21 cellular contexts compared by ENCODE assay signal in the genomic region with DNA sequence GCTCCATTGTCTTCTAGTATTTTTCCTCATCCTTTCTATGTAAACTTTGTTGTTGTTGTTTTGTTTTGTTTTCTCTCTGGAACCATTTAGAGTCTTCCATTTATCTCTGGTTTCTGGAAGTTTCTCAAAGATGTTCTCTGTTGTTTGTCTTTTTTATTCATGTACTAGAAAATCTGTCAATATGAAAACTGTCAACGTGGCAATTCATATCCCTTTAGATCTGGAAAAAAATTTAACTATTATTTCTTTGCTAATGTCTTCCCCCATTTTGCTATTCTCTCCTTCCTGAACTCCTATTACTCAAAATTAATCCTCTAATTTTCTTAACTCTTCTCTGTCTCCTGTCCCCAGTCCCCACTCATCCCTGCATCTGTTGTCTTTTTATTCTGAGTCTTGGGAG. TPM values are rescaled to one million over a fixed set of nuclear protein-coding genes. Genes with fewer than 3 reads are reported as not detected.
A peak's percentile ranks its signal among the peaks of the same experiment; 100 is the strongest.
DNase-seq lines count a peak whose midpoint lies in the region; ATAC-seq, FAIRE-seq and TF ChIP-seq lines count a peak whose summit lies in the region.
"Had no signal": no experiment of that assay in that cellular context is flagged by ENCODE, and none has a peak within 500 bp of the region (broad histone marks: within the 10 kb centered on the region; RNA-seq: fewer than 3 reads in every experiment).

No MANE protein-coding gene starts in this region.

- H3K56ac ChIP-seq in IMR-90 (ENCODE audit: extremely low read depth, insufficient read depth, low read length) = no peak overlapping the region

- TF ChIP-seq CTCF in A549 (IDR thresholded peaks at IDR 0.05) (no peak), IMR-90 (conservative IDR thresholded peaks at IDR 0.05; ENCODE audit: low read depth, low read length) (no peak), WERI-Rb-1 (IDR thresholded peaks at IDR 0.05; ENCODE audit: low read depth, low read length) (no peak), lower leg skin (IDR thresholded peaks at IDR 0.05) (no peak), osteocyte (IDR thresholded peaks at IDR 0.05) (no peak)

- no peak overlapping the region for H2AFZ ChIP-seq in IMR-90 (replicated peaks; ENCODE audit: low read length, poor library complexity)

- ATAC-seq in A549 (no peak), IMR-90 (ENCODE audit: low read depth) (no peak)

- H3K79me1 ChIP-seq in IMR-90 (ENCODE audit: low read depth in 1 of 2, low read length in 2 of 2) = no peaks in the 10 kb centered on the region

- H2BK5ac ChIP-seq in IMR-90 (ENCODE audit: low read depth, low read length, poor library complexity, severe bottlenecking) = no peak overlapping the region

- no peaks in the 10 kb centered on the region for H3K9me1 ChIP-seq in IMR-90 (ENCODE audit: insufficient read depth, low read length)

- TF ChIP-seq RAD21 in A549 (conservative IDR thresholded peaks at IDR 0.05 in 1 of 2, IDR thresholded peaks at IDR 0.05 in 1 of 2) = no peak
- no peak for TF ChIP-seq RAD21 in IMR-90 (IDR thresholded peaks at IDR 0.05; ENCODE audit: low read length)

- H3K27ac ChIP-seq in A549 (no peak overlapping the region), IMR-90 (ENCODE audit: insufficient read depth, low read length) (no peak overlapping the region), WERI-Rb-1 (peak overlapping the region; percentile 57)

- TF ChIP-seq POLR2A in A549 (IDR thresholded peaks at IDR 0.05; ENCODE audit: low read length) (no peak), IMR-90 (IDR thresholded peaks at IDR 0.05; ENCODE audit: low read depth, low read length) (no peak), lower leg skin (IDR thresholded peaks at IDR 0.05) (no peak)

- H3K9me3 Mint-ChIP-seq in osteocyte (ENCODE audit: unreplicated experiment) = no peaks in the 10 kb centered on the region
- H3K9me3 Mint-ChIP-seq: HFFc6 had no signal

- H3K36me3 Mint-ChIP-seq in osteocyte (ENCODE audit: unreplicated experiment) = no peaks in the 10 kb centered on the region
- H3K36me3 Mint-ChIP-seq: CD4-positive, alpha-beta memory T cell had no signal

- H3K18ac ChIP-seq in IMR-90 (ENCODE audit: low read depth, low read length) = no peak overlapping the region

- H3K4me1 ChIP-seq in A549 = no peaks in the 10 kb centered on the region
- no peaks in the 10 kb centered on the region for H3K4me1 ChIP-seq in IMR-90 (ENCODE audit: control insufficient read depth, insufficient read depth, low read length)
- H3K4me1 ChIP-seq: HAP-1 had no signal

- no peak overlapping the region for H4K8ac ChIP-seq in IMR-90 (ENCODE audit: low read depth in 2 of 2, low read length in 2 of 2)

- no peak for DNase-seq in A549 (ENCODE audit: low read depth in 1 of 2, low spot score in 1 of 2)
- no peak for DNase-seq in IMR-90
- DNase-seq in WERI-Rb-1 = no peak
- no peak for DNase-seq in effector CD4-positive, alpha-beta T cell
- DNase-seq in lower leg skin (ENCODE audit: low spot score in 2 of 2) = no peak
- no peak for DNase-seq in osteocyte (ENCODE audit: extremely low spot score, unreplicated experiment)
- DNase-seq: 8988T; C1 segment of cervical spinal cord; Calu3; CD4-positive, alpha-beta memory T cell; COR-L47; DMS153; DND-41; GOT3; HFFc6 had no signal

- no peaks in the 10 kb centered on the region for H3K4me1 Mint-ChIP-seq in osteocyte (ENCODE audit: unreplicated experiment)

- H2BK15ac ChIP-seq in IMR-90 (ENCODE audit: low read depth, low read length) = no peak overlapping the region

- H3K4me2 ChIP-seq in A549 = no peak overlapping the region
- H3K4me2 ChIP-seq in IMR-90 (ENCODE audit: low read depth, low read length) = no peak overlapping the region

- no peak overlapping the region for H4K91ac ChIP-seq in IMR-90 (ENCODE audit: insufficient read depth, low read depth, low read length)

- H3K36me3 ChIP-seq in IMR-90 (ENCODE audit: control insufficient read depth, insufficient read depth, low read length) (no peaks in the 10 kb centered on the region), WERI-Rb-1 (no peaks in the 10 kb centered on the region)
- H3K36me3 ChIP-seq: HAP-1 had no signal

- H3K27me3 ChIP-seq in IMR-90 (ENCODE audit: control insufficient read depth, insufficient read depth, low read length) (peaks cover 4% of the 10 kb centered on the region), WERI-Rb-1 (ENCODE audit: insufficient read depth, low read depth, severe bottlenecking) (no peaks in the 10 kb centered on the region)

- intact Hi-C loops in IMR-90 (cut with micrococcal nuclease) = no loop called here
- intact Hi-C loops in lower leg skin (cut with DNase I; ENCODE audit: low total_unique reads) = no loop called here

- dilution Hi-C loops in IMR-90 (cut with HindIII; ENCODE audit: low sequenced_read_pairs, unreplicated experiment) = no loop called here

- H3K27ac Mint-ChIP-seq in osteocyte (ENCODE audit: unreplicated experiment) = no peak overlapping the region
- H3K27ac Mint-ChIP-seq: CD4-positive, alpha-beta memory T cell; HFFc6 had no signal

- H2AK9ac ChIP-seq in IMR-90 (replicated peaks; ENCODE audit: low read depth, low read length, poor library complexity) = no peak overlapping the region

- H2AK5ac ChIP-seq in IMR-90 (ENCODE audit: low read depth, low read length) = no peak overlapping the region

- H3K4ac ChIP-seq in IMR-90 (ENCODE audit: low read depth, low read length) = no peak overlapping the region

- H4K5ac ChIP-seq in IMR-90 (ENCODE audit: low read depth, low read length) = no peak overlapping the region

- H3K9me3 ChIP-seq in A549 (peaks cover 22% of the 10 kb centered on the region), IMR-90 (ENCODE audit: control insufficient read depth, insufficient read depth, low read length) (peaks cover 2% of the 10 kb centered on the region; the same call in 1 of the 2 replicates), WERI-Rb-1 (ENCODE audit: severe bottlenecking) (peaks cover 25% of the 10 kb centered on the region)

- H3K9ac ChIP-seq in IMR-90 (ENCODE audit: low read depth, low read length) = no peak overlapping the region

- H3K27me3 Mint-ChIP-seq in osteocyte (ENCODE audit: unreplicated experiment) = peaks cover 49% of the 10 kb centered on the region

- in situ Hi-C loops in IMR-90 (cut with MboI; ENCODE audit: low sequenced_read_pairs) = no loop called here

- H3K4me3 ChIP-seq in A549 (no peak overlapping the region), IMR-90 (ENCODE audit: insufficient read depth, low read depth, low read length) (no peak overlapping the region), WERI-Rb-1 (ENCODE audit: low read depth, low read length) (no peak overlapping the region), lower leg skin (ENCODE audit: low read depth, poor library complexity, severe bottlenecking) (no peak overlapping the region)
- H3K4me3 ChIP-seq: HAP-1 had no signal

- H3K23ac ChIP-seq in IMR-90 (ENCODE audit: low read depth, low read length) = no peak overlapping the region

- POLR2A ChIA-PET in A549 (lab: Yijun Ruan, JAX) (no interaction called here), IMR-90 (lab: Charles Lee; ENCODE audit: unreplicated experiment) (no interaction called here)

- H3K4me3 Mint-ChIP-seq in osteocyte (ENCODE audit: unreplicated experiment) = no peak overlapping the region
- H3K4me3 Mint-ChIP-seq: CD4-positive, alpha-beta memory T cell; HFFc6 had no signal

- no peak for FAIRE-seq in A549 (lab: Jason Lieb, UNC)
- FAIRE-seq: G401.6, GM12892, H54 had no signal

- BruUV-seq in IMR-90 (replicated peaks; lab: Mats Ljungman, UMichigan) = no TSS peak

- no peak overlapping the region for H2BK20ac ChIP-seq in IMR-90 (ENCODE audit: low read depth, low read length)

- H2BK120ac ChIP-seq in IMR-90 (ENCODE audit: low read depth, low read length) = no peak overlapping the region

- TF ChIP-seq EP300 in A549 (IDR thresholded peaks at IDR 0.05) = no peak

- no peak overlapping the region for H3K14ac ChIP-seq in IMR-90 (replicated peaks; ENCODE audit: low read depth, low read length)

- no peaks in the 10 kb centered on the region for H4K20me1 ChIP-seq in IMR-90 (ENCODE audit: insufficient read depth, low read length)

- CTCF ChIA-PET in A549 (lab: Yijun Ruan, JAX) (interaction anchor here (0.7 to 1.7 kb wide), 2 partner anchors 22 to 57 kb away, joined by 3 to 6 read pairs; no protein-coding TSS in a partner anchor), IMR-90 (lab: Yijun Ruan, JAX) (no interaction called here)

- WGBS in A549 (ENCODE audit: missing lambda C conversion rate) = 5% methylated on average over 1 of the region's 1 CpG
- no CpG with 5 or more reads among the region's 1 CpG for WGBS in IMR-90 (ENCODE audit: extremely low coverage in 2 of 2, insufficient read length in 1 of 2), 2 experiments
- 66 to 77% methylated on average over 1 of the region's 1 CpG for WGBS in lower leg skin, 2 donors

TF ChIP-seq in A549, 52 proteins besides CTCF, POLR2A, EP300 and RAD21:
- peak; percentile 42 for TF ChIP-seq MAFK (IDR thresholded peaks at IDR 0.05; ENCODE audit: partially characterized antibody)
- no peak for TF ChIP-seq JUN (IDR thresholded peaks at IDR 0.05)
TF ChIP-seq in A549: peak in this region for 1.

TF ChIP-seq in IMR-90, 13 proteins besides CTCF, POLR2A, EP300 and RAD21 (continues in another document):
- TF ChIP-seq RFX5 (IDR thresholded peaks at IDR 0.05; ENCODE audit: low read depth, low read length) (no peak), MAFK (IDR thresholded peaks at IDR 0.05; ENCODE audit: low read depth, low read length) (peak; percentile 37), MXI1 (IDR thresholded peaks at IDR 0.05; ENCODE audit: borderline replicate concordance, low read depth, low read length) (no peak), CEBPB (IDR thresholded peaks at IDR 0.05; ENCODE audit: low read depth, low read length) (no peak), FOS (IDR thresholded peaks at IDR 0.05; ENCODE audit: low read depth, low read length) (no peak)
- TF ChIP-seq, protein P1, sequence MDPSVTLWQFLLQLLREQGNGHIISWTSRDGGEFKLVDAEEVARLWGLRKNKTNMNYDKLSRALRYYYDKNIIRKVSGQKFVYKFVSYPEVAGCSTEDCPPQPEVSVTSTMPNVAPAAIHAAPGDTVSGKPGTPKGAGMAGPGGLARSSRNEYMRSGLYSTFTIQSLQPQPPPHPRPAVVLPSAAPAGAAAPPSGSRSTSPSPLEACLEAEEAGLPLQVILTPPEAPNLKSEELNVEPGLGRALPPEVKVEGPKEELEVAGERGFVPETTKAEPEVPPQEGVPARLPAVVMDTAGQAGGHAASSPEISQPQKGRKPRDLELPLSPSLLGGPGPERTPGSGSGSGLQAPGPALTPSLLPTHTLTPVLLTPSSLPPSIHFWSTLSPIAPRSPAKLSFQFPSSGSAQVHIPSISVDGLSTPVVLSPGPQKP (IDR thresholded peaks at IDR 0.05; ENCODE audit: borderline replicate concordance, low read depth, low read length) = no peak

RNA-seq across cellular contexts. Expression of a gene that starts 55.9 kb away (rescaled TPM):
- polyA plus RNA-seq in A549 (2011; rRNA removed) = 3.6 and 4.3 TPM in 2 replicates
- 5.4 and 7.8 TPM in 2 replicates for polyA plus RNA-seq in A549 (2012; cell fraction: cytosol; rRNA removed)
- polyA plus RNA-seq in A549 (2012; cell fraction: nucleus; rRNA removed) = 15.3 and 18.8 TPM in 2 replicates
- 5.7 to 6.8 TPM (median 6.6 TPM) in 3 replicates for polyA plus RNA-seq in A549 (2017; fragmentation: RNase III; extraction: RNeasy Plus Mini Kit Qiagen cat#74134 plus additional on column Dnase treatment)
- 2.3 and 3.1 TPM in 2 replicates for polyA minus RNA-seq in A549 (2011; rRNA and poly(A)+ RNA removed)
- total RNA-seq in IMR-90 (2012; rRNA removed) = not detected in 2 replicates
- not detected in 2 replicates for polyA plus RNA-seq in IMR-90 (2012; rRNA removed)
- not detected in 2 replicates for polyA plus RNA-seq in IMR-90 (2012; cell fraction: cytosol; rRNA removed)
- not detected in 2 replicates for polyA plus RNA-seq in IMR-90 (2012; cell fraction: nucleus; rRNA removed; ENCODE audit: low replicate concordance)
- total RNA-seq in lower leg skin = under 1 TPM in 2 of 4 donors, not detected in 2; 0.10 to 0.32 TPM
- not detected in 2 replicates for total RNA-seq in osteocyte
- total RNA-seq: A673; Calu3; CD4-positive, alpha-beta memory T cell; HFFc6 had no signal
- polyA plus RNA-seq: BJ; CD4-positive, alpha-beta memory T cell had no signal
